Comparison of ENCODE assay signal across 1 cellular context in genomic region chr21:35297665-35298064, GRCh38.
TF ChIP-seq lines count a peak whose summit lies in the region.

No MANE protein-coding gene starts in this region.

TF ChIP-seq in H1, 55 proteins besides CTCF, POLR2A, EP300 and RAD21 (continued from another document):
- no peak for TF ChIP-seq CHD7 (IDR thresholded peaks at IDR 0.05; ENCODE audit: insufficient replicate concordance, low read length)
- no peak for TF ChIP-seq ATF2 (IDR thresholded peaks at IDR 0.05; ENCODE audit: low read length)
- no peak for TF ChIP-seq USF2 (IDR thresholded peaks at IDR 0.05; ENCODE audit: low read length)
- no peak for TF ChIP-seq SP1 (IDR thresholded peaks at IDR 0.05; ENCODE audit: low read depth, low read length)
- no peak for TF ChIP-seq RNF2 (IDR thresholded peaks at IDR 0.05; ENCODE audit: borderline replicate concordance, low read depth, low read length, missing control alignments, poor library complexity, severe bottlenecking)
- no peak for TF ChIP-seq JUND (IDR thresholded peaks at IDR 0.05; ENCODE audit: low read length)
- TF ChIP-seq SP4 (IDR thresholded peaks at IDR 0.05; ENCODE audit: low read length), result no peak
- no peak for TF ChIP-seq GABPA (IDR thresholded peaks at IDR 0.05; ENCODE audit: borderline replicate concordance, insufficient read depth, low read length)
- TF ChIP-seq YY1 (IDR thresholded peaks at IDR 0.05; ENCODE audit: low read depth, low read length), result no peak
- TF ChIP-seq SRF (IDR thresholded peaks at IDR 0.05; ENCODE audit: low read depth, low read length), result no peak
